35 cellular contexts compared by ENCODE assay signal in the genomic region with DNA sequence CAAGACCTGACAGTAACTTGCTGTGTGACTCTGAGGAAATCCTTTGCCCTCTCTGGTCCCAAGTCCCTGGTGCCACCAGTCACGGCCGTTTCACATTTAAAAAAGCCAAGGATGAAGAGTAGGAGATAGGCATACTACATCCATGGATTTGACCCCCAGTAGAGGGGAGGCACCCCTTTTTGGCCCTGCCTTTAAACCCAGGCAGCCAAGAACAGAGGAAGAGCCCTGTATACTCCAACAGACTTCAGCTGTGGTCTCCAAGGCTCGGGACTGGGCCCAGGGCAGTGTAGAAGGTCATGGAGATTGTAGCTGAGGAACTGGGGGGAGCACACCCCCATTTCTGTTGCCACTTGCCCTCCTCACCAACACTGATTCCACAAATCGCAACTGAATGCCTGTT. TPM values are rescaled to one million over a fixed set of nuclear protein-coding genes. Genes with fewer than 3 reads are reported as not detected.
"Had no signal": no experiment of that assay in that cellular context is flagged by ENCODE, and none has a peak within 500 bp of the region (broad histone marks: within the 10 kb centered on the region; RNA-seq: fewer than 3 reads in every experiment).

No MANE protein-coding gene starts in this region.

- DNase-seq: activated B cell treated with CpG ODN at 0.5 μM for 24 hours; activated CD4-positive, alpha-beta memory T cell treated with anti-CD3 and anti-CD28 coated beads for 36 hours; activated CD4-positive, alpha-beta T cell treated with anti-CD3 and anti-CD28 coated beads for 4 hours; activated CD4-positive, alpha-beta T cell treated with anti-CD3 and anti-CD28 coated beads, Interleukin-2, amount 50 U/mL, for 1 hour; activated CD4-positive, CD25-positive, alpha-beta regulatory T cell treated with anti-CD3 and anti-CD28 coated beads, Interleukin-2, amount 50 U/mL, for 72 hours; activated CD8-positive, alpha-beta memory T cell treated with anti-CD3 and anti-CD28 coated beads, Interleukin-2, amount 50 U/mL, for 4 hours; activated gamma-delta T cell treated with Interleukin-2 at 50 U/mL for 16 hours; activated naive CD4-positive, alpha-beta T cell treated with anti-CD3 and anti-CD28 coated beads for 36 hours; activated T-cell treated with anti-CD3 and anti-CD28 coated beads for 4 hours; activated T-cell treated with anti-CD3 and anti-CD28 coated beads, Interleukin-2, amount 50 U/mL, for 4 hours; caudate nucleus; Kasumi-1; KG1; MM.1S; MV-4-11; NCI-H1092; NCI-H1436 treated with DMSO at 0.1 percent for 48 hours; NCI-H1694 treated with DMSO at 0.1 percent for 48 hours; NCI-H2029; NCI-H510A; NCI-H526; NCI-H748 treated with DMSO at 0.1 percent for 48 hours; PC-9; Right ventricle myocardium superior; SW 1271; T-helper 1 cell; T-helper 2 cell; T-helper 9 cell had no signal

- H3K9me3 ChIP-seq: adrenal gland had no signal

- H2AFZ ChIP-seq: PC-9 had no signal

- H3K27ac ChIP-seq: adrenal gland, PC-9, VCaP had no signal

- ATAC-seq: activated naive CD4-positive, alpha-beta T cell treated with anti-CD3 and anti-CD28 coated beads, Interleukin-2, amount 50 U/mL, for 72 hours; activated T-cell treated with anti-CD3 and anti-CD28 coated beads, Interleukin-2, amount 50 U/mL, for 4 hours had no signal

- H3K4me2 ChIP-seq: PC-9 had no signal

- H3K36me3 ChIP-seq: adrenal gland had no signal

- H3K27me3 ChIP-seq: adrenal gland had no signal

- FAIRE-seq: bronchial epithelial cell, RCC 7860 had no signal

- H3K4me3 ChIP-seq: adrenal gland, PC-9 had no signal

RNA-seq across cellular contexts. Expression of gene CAV3, which starts 3.7 kb away (rescaled TPM):
- total RNA-seq: activated B cell treated with CpG ODN at 0.5 μM for 24 hours; activated CD4-positive, alpha-beta memory T cell treated with anti-CD3 and anti-CD28 coated beads for 36 hours; activated naive CD4-positive, alpha-beta T cell treated with anti-CD3 and anti-CD28 coated beads for 36 hours; activated naive CD4-positive, alpha-beta T cell treated with anti-CD3 and anti-CD28 coated beads, Interleukin-2, amount 50 U/mL, for 72 hours; activated T-cell treated with anti-CD3 and anti-CD28 coated beads, Interleukin-2, amount 50 U/mL, for 4 hours; activated T-helper 1 cell treated with anti-CD3 and anti-CD28 coated beads, Interleukin-12 subunit alpha, Interleukin-12 subunit beta, Interleukin-2, Interleukin-4 antibody, amounts not matched to agents 30 ng/mL and 10 ng/mL and 1 ng/mL, durations not matched to agents 14 hours and 24 hours and 36 hours; adrenal gland; bronchial epithelial cell; OCI-LY7 had no signal
- polyA plus RNA-seq: adrenal gland had no signal
